In genomic region chr15:87949214-87949933, GRCh38 we compare ENCODE assay signal across 20 cellular contexts.
DNase-seq lines count a peak whose midpoint lies in the region; ATAC-seq and TF ChIP-seq lines count a peak whose summit lies in the region.
"Had no signal": no experiment of that assay in that cellular context is flagged by ENCODE, and none has a peak within 500 bp of the region (broad histone marks: within the 10 kb centered on the region; RNA-seq: fewer than 3 reads in every experiment).

No MANE protein-coding gene starts in this region.

- intact Hi-C loops in left ventricle myocardium superior (cut with micrococcal nuclease) (no loop called here), psoas muscle (cut with DNase I) (no loop called here), uterus (cut with DNase I; ENCODE audit: low total_unique reads) (no loop called here)

- H3K4me3 ChIP-seq in psoas muscle = no peak overlapping the region
- H3K4me3 ChIP-seq in uterus = no peak overlapping the region
- H3K4me3 ChIP-seq: GM23338, thyroid gland had no signal

- ATAC-seq in left ventricle myocardium superior = peak; percentile 70
- ATAC-seq in psoas muscle = peak in 3 of 4 donors; percentile 36 to 77 (median 74)
- ATAC-seq: GM23338 had no signal

- peak; percentile 1 for DNase-seq in DMS 273 (lab: John Stamatoyannopoulos, UW; ENCODE audit: unreplicated experiment)
- DNase-seq in DMS 273 treated with DMSO at 0.1 percent for 48 hours (lab: John Stamatoyannopoulos, UW) = no peak
- no peak for DNase-seq in left ventricle myocardium superior
- DNase-seq in psoas muscle = no peak
- peak; percentile 37 to 45 for DNase-seq in uterus
- DNase-seq in putamen (ENCODE audit: low spot score) = no peak
- no peak for DNase-seq in SKM-1 (lab: John Stamatoyannopoulos, UW; ENCODE audit: unreplicated experiment)
- DNase-seq in stimulated activated naive CD4-positive, alpha-beta T cell treated with Interleukin-2 at 50 U/mL for 16 hours (lab: John Stamatoyannopoulos, UW) = no peak
- DNase-seq: BE2C; central memory CD4-positive, alpha-beta T cell; effector CD4-positive, alpha-beta T cell; KG1; NCI-H1048; NCI-H2029 treated with DMSO at 0.1 percent for 48 hours; SK-N-SH; stimulated activated CD8-positive, alpha-beta memory T cell treated with anti-CD3 and anti-CD28 coated beads, Interleukin-4, amount 100 ng/mL, for 48 hours; T1000; thyroid gland had no signal

- TF ChIP-seq POLR2A in uterus (IDR thresholded peaks at IDR 0.05) = no peak

- TF ChIP-seq CTCF in psoas muscle (IDR thresholded peaks at IDR 0.05) = no peak
- TF ChIP-seq CTCF in uterus (IDR thresholded peaks at IDR 0.05) = no peak

- H3K36me3 ChIP-seq in psoas muscle (ENCODE audit: insufficient read depth in 1 of 2, low read depth in 1 of 2) (no peaks in the 10 kb centered on the region), uterus (no peaks in the 10 kb centered on the region)
- H3K36me3 ChIP-seq: BE2C, thyroid gland had no signal

- no peaks in the 10 kb centered on the region for H3K27me3 ChIP-seq in psoas muscle (ENCODE audit: insufficient read depth in 3 of 3, low read length in 2 of 3)
- H3K27me3 ChIP-seq in uterus = no peaks in the 10 kb centered on the region
- H3K27me3 ChIP-seq: BE2C, thyroid gland had no signal

- H3K4me1 ChIP-seq in psoas muscle (peaks cover 11% of the 10 kb centered on the region), uterus (no peaks in the 10 kb centered on the region)
- H3K4me1 ChIP-seq: BE2C, thyroid gland had no signal

- H3K9me3 ChIP-seq in psoas muscle (no peaks in the 10 kb centered on the region), uterus (no peaks in the 10 kb centered on the region)
- H3K9me3 ChIP-seq: BE2C, SK-N-SH, thyroid gland had no signal

- 38 to 66% (median 48%) methylated on average over 11 of the region's 11 CpGs for WGBS in psoas muscle, 3 donors

- H3K27ac ChIP-seq in psoas muscle (peak overlapping the region; percentile 10), uterus (peak overlapping the region; percentile 64 to 70)
- H3K27ac ChIP-seq: 22Rv1 had no signal

Comparison
In these comparisons a context has a peak if more than half of its experiments do, and no peak if none do; other contexts are left out.
1. DNase-seq: peak in DMS 273 (single experiment) and uterus (2 of 2); none in DMS 273 treated with DMSO at 0.1 percent for 48 hours (single experiment), left ventricle myocardium superior (single experiment), psoas muscle (0 of 2), putamen (single experiment), SKM-1 (single experiment) and stimulated activated naive CD4-positive, alpha-beta T cell treated with Interleukin-2 at 50 U/mL for 16 hours (single experiment).